Comparison of ENCODE assay signal across 1 cellular context in genomic region chrX:37361596-37361995, GRCh38.
TF ChIP-seq lines count a peak whose summit lies in the region.

No MANE protein-coding gene starts in this region.

TF ChIP-seq in HepG2, 621 proteins besides CTCF, POLR2A, EP300 and RAD21:
- TF ChIP-seq ZNF354B (CRISPR knock-in tag; IDR thresholded peaks at IDR 0.05) (no peak), ZNF563 (CRISPR knock-in tag; IDR thresholded peaks at IDR 0.05) (no peak), MAFK (conservative IDR thresholded peaks at IDR 0.05 in 1 of 2, IDR thresholded peaks at IDR 0.05 in 1 of 2; ENCODE audit: low read length in 2 of 2) (peak; percentile 34 to 47; a peak in 2 of 4 replicates), FOXO4 (CRISPR knock-in tag; conservative IDR thresholded peaks at IDR 0.05) (no peak)
